22 cellular contexts compared by ENCODE assay signal in genomic region chr6:6201200-6201599, GRCh38.
"Had no signal": no experiment of that assay in that cellular context is flagged by ENCODE, and none has a peak within 500 bp of the region (broad histone marks: within the 10 kb centered on the region; RNA-seq: fewer than 3 reads in every experiment).

No MANE protein-coding gene starts in this region.

- ATAC-seq: esophagus mucosa; gastrocnemius medialis; left lung; lower lobe of right lung; naive thymus-derived CD8-positive, alpha-beta T cell; pancreas; stimulated activated naive B cell treated with anti-CD40 and anti-IgM and Interleukin-4, amounts not matched to agents 10 μg/mL and 1 μg/mL and 100 μg/mL, for 72 hours had no signal

- H3K4me1 ChIP-seq: colonic mucosa, gastrocnemius medialis, left lung, lower lobe of right lung, pancreas, spleen, upper lobe of left lung, uterus had no signal

- H3K9me3 ChIP-seq: colonic mucosa, gastrocnemius medialis, left lung, lower lobe of right lung, neutrophil, pancreas, spleen, thoracic aorta, tibial nerve, upper lobe of left lung, uterus had no signal

- DNase-seq: colonic mucosa; effector CD8-positive, alpha-beta T cell; endodermal cell; foreskin fibroblast; gastrocnemius medialis; head of caudate nucleus; kidney; left lung; lower lobe of right lung; naive thymus-derived CD8-positive, alpha-beta T cell; pancreas; spleen; stimulated activated CD4-positive, alpha-beta T cell treated with anti-CD3 and anti-CD28 coated beads, Interleukin-4, amount 100 ng/mL, for 4 hours; stimulated activated naive B cell treated with anti-CD40 and anti-IgM and Interleukin-4, amounts not matched to agents 10 μg/mL and 1 μg/mL and 100 μg/mL, for 72 hours; upper lobe of left lung; uterus had no signal

- FAIRE-seq: kidney, pancreas had no signal

- H3K27ac ChIP-seq: colonic mucosa, epithelial cell of prostate, gastrocnemius medialis, left lung, lower lobe of right lung, neutrophil, pancreas, skin epidermis, spleen, thoracic aorta, tibial nerve, upper lobe of left lung, uterus had no signal

- H3K27me3 ChIP-seq: colonic mucosa, gastrocnemius medialis, left lung, neutrophil, pancreas, spleen, tibial nerve, upper lobe of left lung, uterus had no signal

- H3K36me3 ChIP-seq: colonic mucosa, gastrocnemius medialis, left lung, lower lobe of right lung, neutrophil, pancreas, spleen, thoracic aorta, tibial nerve, upper lobe of left lung, uterus had no signal

- H3K4me3 ChIP-seq: colonic mucosa, gastrocnemius medialis, left lung, lower lobe of right lung, pancreas, skin epidermis, spleen, thoracic aorta, tibial nerve, upper lobe of left lung, uterus had no signal
